Comparison of ENCODE assay signal across 8 cellular contexts in the genomic region with DNA sequence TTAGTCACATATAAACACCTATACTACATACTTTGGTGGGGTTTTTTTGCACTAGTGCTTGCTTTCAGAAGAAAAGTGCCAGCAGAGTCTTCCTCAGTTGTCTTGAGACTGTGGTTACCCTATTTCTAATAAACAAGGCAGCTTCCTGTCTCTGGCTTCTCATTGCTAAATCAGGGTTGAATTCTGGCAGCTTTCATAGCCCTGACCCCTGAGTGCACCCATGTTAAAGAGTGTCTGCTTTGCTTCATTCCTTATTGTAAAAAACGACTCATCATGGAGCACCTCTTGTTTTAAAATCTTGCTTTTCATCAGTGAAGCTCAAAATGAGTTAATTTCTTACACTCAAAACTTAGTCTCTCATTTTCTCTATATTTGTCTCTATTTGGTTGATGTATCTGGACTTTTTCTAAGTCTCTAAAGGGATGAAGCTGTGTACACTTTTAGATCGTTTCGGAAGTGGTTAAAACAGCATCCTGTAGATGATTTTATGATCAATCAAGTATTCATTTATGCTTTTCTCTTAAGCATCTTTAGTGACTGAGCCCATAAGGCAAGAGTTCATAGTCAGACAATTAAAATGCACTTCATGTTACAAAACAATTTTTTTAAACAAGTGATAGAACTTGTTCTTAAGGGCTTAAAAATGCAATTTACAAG.
A peak's percentile ranks its signal among the peaks of the same experiment; 100 is the strongest.
DNase-seq lines count a peak whose midpoint lies in the region; ATAC-seq lines count a peak whose summit lies in the region.

No MANE protein-coding gene starts in this region.

- H3K27me3 Mint-ChIP-seq in activated naive CD4-positive, alpha-beta T cell treated with anti-CD3 and anti-CD28 coated beads, Interleukin-2, amount 10 ng/mL, durations not matched to agents 7 days and 5 days: no peaks in the 10 kb centered on the region

- H3K4me3 ChIP-seq in ACC112 (ENCODE audit: low read depth, low read length): 0 out of 2 replicates have a peak overlapping the region, but pooled peaks have one; percentile 68
- no peak overlapping the region for H3K4me3 ChIP-seq in mesodermal cell (ENCODE audit: extremely low read depth, insufficient read depth, low read length, poor library complexity, severe bottlenecking)

- H3K79me2 ChIP-seq in ACC112 (ENCODE audit: control insufficient read depth, insufficient read depth, low read length, unreplicated experiment): peaks cover 44% of the 10 kb centered on the region

- H3K9me3 ChIP-seq in mesodermal cell (ENCODE audit: control insufficient read depth, low read length): peaks cover 2% of the 10 kb centered on the region

- H3K9me3 Mint-ChIP-seq in activated naive CD4-positive, alpha-beta T cell treated with anti-CD3 and anti-CD28 coated beads, Interleukin-2, amount 10 ng/mL, durations not matched to agents 7 days and 5 days: peaks cover 12% of the 10 kb centered on the region

- H3K36me3 ChIP-seq in ACC112 (ENCODE audit: insufficient read depth, low read length): no peaks in the 10 kb centered on the region; the same call in 1 of the 2 replicates
- H3K36me3 ChIP-seq in mesodermal cell (ENCODE audit: control insufficient read depth, insufficient read depth, low read length): peaks cover 3% of the 10 kb centered on the region

- H3K36me3 Mint-ChIP-seq in activated naive CD4-positive, alpha-beta T cell treated with anti-CD3 and anti-CD28 coated beads, Interleukin-2, amount 10 ng/mL, durations not matched to agents 7 days and 5 days: peaks cover 43% of the 10 kb centered on the region

- peak; percentile 69 for ATAC-seq in GM18868 (IDR thresholded peaks at IDR 0.05; ENCODE audit: unreplicated experiment)
- peak; percentile 73 for ATAC-seq in HG03095 (IDR thresholded peaks at IDR 0.05; ENCODE audit: unreplicated experiment)

- H2AFZ ChIP-seq in ACC112 (ENCODE audit: low read length, unreplicated experiment): no peak overlapping the region

- H3K4me3 Mint-ChIP-seq in activated naive CD4-positive, alpha-beta T cell treated with anti-CD3 and anti-CD28 coated beads, Interleukin-2, amount 10 ng/mL, durations not matched to agents 7 days and 5 days: peak overlapping the region; percentile 75

- H3K4me1 ChIP-seq in ACC112 (ENCODE audit: control insufficient read depth, insufficient read depth, low read length, unreplicated experiment): peaks cover 45% of the 10 kb centered on the region
- H3K4me1 ChIP-seq in mesodermal cell (ENCODE audit: control insufficient read depth, insufficient read depth, low read length, poor library complexity, severe bottlenecking): peaks cover 7% of the 10 kb centered on the region

- CTCF ChIA-PET in activated naive CD4-positive, alpha-beta T cell treated with anti-CD3 and anti-CD28 coated beads, Interleukin-2, amount 10 ng/mL, durations not matched to agents 7 days and 5 days (lab: Charles Lee): interaction anchor here (0.6 to 2.6 kb wide), 5 partner anchors 8 to 298 kb away, joined by 3 to 20 read pairs (median 3); no protein-coding TSS in a partner anchor

- no peaks in the 10 kb centered on the region for H3K27me3 ChIP-seq in ACC112 (ENCODE audit: insufficient read depth, low read length)

- H3K27ac ChIP-seq in ACC112 (ENCODE audit: low read depth, low read length): no peak overlapping the region
- peak overlapping the region; percentile 23 for H3K27ac ChIP-seq in mesodermal cell (ENCODE audit: low read depth, low read length, severe bottlenecking)

- 50% methylated on average over 1 of the region's 3 CpGs; no CpG with 5 or more reads in 1 of the 2 experiments for WGBS in mesodermal cell (ENCODE audit: insufficient coverage in 2 of 2), 2 experiments

- H3K4me1 Mint-ChIP-seq in activated naive CD4-positive, alpha-beta T cell treated with anti-CD3 and anti-CD28 coated beads, Interleukin-2, amount 10 ng/mL, durations not matched to agents 7 days and 5 days: peaks cover 84% of the 10 kb centered on the region

- DNase-seq in activated naive CD4-positive, alpha-beta T cell treated with anti-CD3 and anti-CD28 coated beads, Interleukin-2, amount 10 ng/mL, durations not matched to agents 7 days and 5 days: peak; percentile 49
- DNase-seq in NCI-H2196 treated with DMSO at 0.1 percent for 48 hours (lab: John Stamatoyannopoulos, UW; ENCODE audit: unreplicated experiment) (no peak), H4 (ENCODE audit: low spot score) (no peak), kidney glomerular epithelial cell (lab: John Stamatoyannopoulos, UW) (no peak)

- peak overlapping the region; percentile 91 for H3K27ac Mint-ChIP-seq in activated naive CD4-positive, alpha-beta T cell treated with anti-CD3 and anti-CD28 coated beads, Interleukin-2, amount 10 ng/mL, durations not matched to agents 7 days and 5 days
